In genomic region chr16:89600427-89600826, GRCh38 we compare ENCODE assay signal across 25 cellular contexts. TPM values are rescaled to one million over a fixed set of nuclear protein-coding genes. Genes with fewer than 3 reads are reported as not detected.
DNase-seq lines count a peak whose midpoint lies in the region; ATAC-seq and TF ChIP-seq lines count a peak whose summit lies in the region.
"Had no signal": no experiment of that assay in that cellular context is flagged by ENCODE, and none has a peak within 500 bp of the region (broad histone marks: within the 10 kb centered on the region; RNA-seq: fewer than 3 reads in every experiment).

No MANE protein-coding gene starts in this region.

- H3K4me3 ChIP-seq in cardiac muscle cell (no peak overlapping the region), epithelial cell of esophagus (ENCODE audit: low read length) (no peak overlapping the region), colonic mucosa (no peak overlapping the region)
- H3K4me3 ChIP-seq: GM23248, skin epidermis, stomach, thyroid gland had no signal

- H3K9ac ChIP-seq in colonic mucosa (ENCODE audit: low read depth in 2 of 2, low read length in 2 of 2), result no peak overlapping the region
- H3K9ac ChIP-seq: GM23248 had no signal

- H3K36me3 ChIP-seq in cardiac muscle cell, result no peaks in the 10 kb centered on the region
- H3K36me3 ChIP-seq in colonic mucosa, result no peaks in the 10 kb centered on the region
- H3K36me3 ChIP-seq: BE2C, stomach, thyroid gland had no signal

- no peak for DNase-seq in cardiac muscle cell (ENCODE audit: low read depth in 1 of 2, low spot score in 1 of 2)
- DNase-seq in left cardiac atrium, result no peak
- DNase-seq in epithelial cell of esophagus (ENCODE audit: low read depth), result peak; percentile 51
- DNase-seq in NCI-H69 (lab: John Stamatoyannopoulos, UW), result no peak
- DNase-seq in NCI-H524 (lab: John Stamatoyannopoulos, UW), result no peak
- DNase-seq in colonic mucosa, result no peak
- DNase-seq: ACHN; activated CD4-positive, alpha-beta T cell treated with anti-CD3 and anti-CD28 coated beads for 48 hours; activated gamma-delta T cell treated with Interleukin-2 at 50 U/mL for 16 hours; activated T-cell treated with anti-CD3 and anti-CD28 coated beads, Interleukin-2, amount 50 U/mL, for 24 hours; BE2C; CD8-positive, alpha-beta memory T cell; DMS153; GM23248; islet precursor cell; naive thymus-derived CD8-positive, alpha-beta T cell; NCI-H1092; NCI-H187; NCI-H2171; NCI-H510A; SHP77 treated with DMSO at 0.1 percent for 48 hours; stomach; thyroid gland had no signal

- H3K9me3 ChIP-seq in cardiac muscle cell (ENCODE audit: low read depth), result no peaks in the 10 kb centered on the region
- H3K9me3 ChIP-seq in colonic mucosa, result no peaks in the 10 kb centered on the region
- H3K9me3 ChIP-seq: BE2C, stomach, thyroid gland had no signal

- H3K4me1 ChIP-seq in cardiac muscle cell (ENCODE audit: low read depth), result peaks cover 24% of the 10 kb centered on the region
- no peaks in the 10 kb centered on the region for H3K4me1 ChIP-seq in colonic mucosa

- H3K27ac ChIP-seq in cardiac muscle cell, result peak overlapping the region; percentile 65
- no peak overlapping the region for H3K27ac ChIP-seq in colonic mucosa
- H3K27ac ChIP-seq: epithelial cell of prostate, GM23248, stomach, thyroid gland had no signal

- no peak for ATAC-seq in left cardiac atrium
- ATAC-seq: naive thymus-derived CD8-positive, alpha-beta T cell had no signal

- TF ChIP-seq CTCF in cardiac muscle cell (IDR thresholded peaks at IDR 0.05; ENCODE audit: low read depth, low read length), result no peak
- TF ChIP-seq CTCF in epithelial cell of esophagus (IDR thresholded peaks at IDR 0.05; ENCODE audit: insufficient read depth, low read depth, low read length, missing control alignments), result no peak
- no peak for TF ChIP-seq CTCF in colonic mucosa (IDR thresholded peaks at IDR 0.05)

- H3K27me3 ChIP-seq in cardiac muscle cell (no peaks in the 10 kb centered on the region), colonic mucosa (peaks cover 6% of the 10 kb centered on the region)
- H3K27me3 ChIP-seq: BE2C, thyroid gland had no signal

- intact Hi-C loops in left cardiac atrium (cut with DNase I), result no loop called here
- intact Hi-C loops in colonic mucosa (cut with DNase I), result no loop called here

RNA-seq across cellular contexts. Expression of gene DPEP1, which starts 13.0 kb away (rescaled TPM):
- total RNA-seq in cardiac muscle cell, result 0.78 and 2.2 TPM in 2 replicates
- 0.64 and 2.1 TPM in 2 replicates for polyA plus RNA-seq in cardiac muscle cell
- not detected for total RNA-seq in left cardiac atrium
- total RNA-seq in colonic mucosa, result 1 to 10 TPM in 1 of 2 donors, under 1 TPM in 1; 0.42 to 2.7 TPM
- total RNA-seq: CD8-positive, alpha-beta memory T cell; GM23248; naive thymus-derived CD8-positive, alpha-beta T cell had no signal
- polyA plus RNA-seq: CD8-positive, alpha-beta memory T cell; GM23248; naive thymus-derived CD8-positive, alpha-beta T cell had no signal

RNA-seq across cellular contexts. Expression of gene CPNE7, which starts 24.9 kb away (rescaled TPM):
- total RNA-seq in cardiac muscle cell, result 0.88 and 2.2 TPM in 2 replicates
- 1.6 and 7.0 TPM in 2 replicates for polyA plus RNA-seq in cardiac muscle cell
- not detected for total RNA-seq in left cardiac atrium
- total RNA-seq in colonic mucosa, result 1 to 10 TPM in 1 of 2 donors, under 1 TPM in 1; 0.19 to 1.6 TPM

RNA-seq across cellular contexts. Expression of gene RPL13, which starts 39.9 kb away (rescaled TPM):
- total RNA-seq in cardiac muscle cell, result 4,932 and 5,939 TPM in 2 replicates
- polyA plus RNA-seq in cardiac muscle cell, result 1,293 and 1,556 TPM in 2 replicates
- 1,000 to 10,000 TPM; 1,319 to 1,367 TPM for total RNA-seq in left cardiac atrium
- total RNA-seq in colonic mucosa, result 1,000 to 10,000 TPM; 1,855 to 2,011 TPM

RNA-seq across cellular contexts. Expression of gene CHMP1A, which starts 57.1 kb away (rescaled TPM):
- total RNA-seq in cardiac muscle cell (82.2 and 86.2 TPM in 2 replicates), left cardiac atrium (10 to 100 TPM; 41.7 to 51.9 TPM), colonic mucosa (100 to 1,000 TPM; 118 to 176 TPM)
- polyA plus RNA-seq in cardiac muscle cell, result 87.5 and 89.6 TPM in 2 replicates

RNA-seq across cellular contexts. Expression of gene SPATA33, which starts 57.2 kb away (rescaled TPM):
- total RNA-seq in cardiac muscle cell (8.3 and 12.6 TPM in 2 replicates), left cardiac atrium (1 to 10 TPM; 2.4 to 3.6 TPM), colonic mucosa (10 to 100 TPM in 1 of 2 donors, 1 to 10 TPM in 1; 4.7 to 10.0 TPM)
- polyA plus RNA-seq in cardiac muscle cell, result 13.2 and 13.5 TPM in 2 replicates
